8 cellular contexts compared by ENCODE assay signal in the genomic region with DNA sequence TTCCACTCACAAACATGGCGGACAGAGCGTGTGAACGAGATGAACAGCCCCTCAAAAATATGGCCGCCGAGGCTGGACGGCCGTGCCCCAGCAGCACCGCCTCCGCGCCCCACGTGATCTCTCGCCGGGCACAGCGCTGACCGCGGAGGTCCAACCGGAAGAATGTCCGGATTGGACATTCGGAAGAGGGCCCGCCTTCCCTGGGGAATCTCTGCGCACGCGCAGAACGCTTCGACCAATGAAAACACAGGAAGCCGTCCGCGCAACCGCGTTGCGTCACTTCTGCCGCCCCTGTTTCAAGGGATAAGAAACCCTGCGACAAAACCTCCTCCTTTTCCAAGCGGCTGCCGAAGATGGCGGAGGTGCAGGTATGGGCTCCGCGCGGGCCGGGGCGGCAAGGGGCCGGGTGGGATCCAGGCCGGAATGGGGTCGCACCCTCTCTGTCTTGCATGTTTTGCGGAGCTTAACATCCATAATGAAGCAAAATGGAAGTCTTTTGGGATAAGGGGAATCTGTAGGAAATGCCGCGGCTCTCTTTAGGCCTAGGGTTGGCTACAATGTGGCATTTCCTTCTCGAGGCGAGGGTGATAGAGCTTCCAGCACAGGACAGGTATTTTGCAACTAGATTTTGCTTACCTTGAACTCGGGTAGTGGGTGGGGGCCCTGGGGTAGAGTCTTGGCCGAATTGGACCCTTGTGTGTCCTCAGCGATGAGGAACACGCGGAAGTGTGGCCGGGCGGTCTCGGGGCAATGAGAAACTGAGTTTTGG. TPM values are rescaled to one million over a fixed set of nuclear protein-coding genes. Genes with fewer than 3 reads are reported as not detected.
DNase-seq lines count a peak whose midpoint lies in the region; ATAC-seq and TF ChIP-seq lines count a peak whose summit lies in the region.

A gene (plus strand): TSS at position 332 of the 769 bp plus-strand sequence. CDS start 22 bp downstream, at position 354.

- DNase-seq in AG08395 (ENCODE audit: low spot score) (peak; percentile 99), NCI-H345 (lab: John Stamatoyannopoulos, UW) (peak; percentile 97), activated B cell treated with CpG ODN at 0.5 μM for 24 hours (peak; percentile 100), caudate nucleus (lab: John Stamatoyannopoulos, UW) (peak; percentile 88 to 100 (median 99)), immature natural killer cell (peak; percentile 100), smooth muscle cell of the brain vasculature (ENCODE audit: low read depth, low spot score) (peak; percentile 100)

- H3K4me1 Mint-ChIP-seq in activated B cell treated with CpG ODN at 0.5 μM for 24 hours (peaks cover 37% of the 10 kb centered on the region), immature natural killer cell (peaks cover 41 to 44% of the 10 kb centered on the region in 2 donors)

- H3K36me3 Mint-ChIP-seq in activated B cell treated with CpG ODN at 0.5 μM for 24 hours (ENCODE audit: low read depth) (peaks cover 59% of the 10 kb centered on the region), immature natural killer cell (peaks cover 7 to 41% (median 13%) of the 10 kb centered on the region in 3 donors)

- no peaks in the 10 kb centered on the region for H3K9me3 Mint-ChIP-seq in activated B cell treated with CpG ODN at 0.5 μM for 24 hours
- H3K9me3 Mint-ChIP-seq in immature natural killer cell, result no peaks in the 10 kb centered on the region

- peak within 1 kb of the TSS; percentile 91 for H3K27ac Mint-ChIP-seq in activated B cell treated with CpG ODN at 0.5 μM for 24 hours
- H3K27ac Mint-ChIP-seq in immature natural killer cell, result peak within 1 kb of the TSS; percentile 92 to 97 (median 96)

- H3K4me3 Mint-ChIP-seq in activated B cell treated with CpG ODN at 0.5 μM for 24 hours (peak within 1 kb of the TSS; percentile 93), immature natural killer cell (peak within 1 kb of the TSS; percentile 92 to 98 (median 96))

- POLR2A ChIA-PET in activated B cell treated with CpG ODN at 0.5 μM for 24 hours (lab: Charles Lee), result interaction anchor here (0.6 to 2.9 kb wide), 19 partner anchors 9 to 494 kb away, joined by 3 to 28 read pairs (median 4); a partner anchor contains a TSS

- ATAC-seq in HG03196 (IDR thresholded peaks at IDR 0.05; ENCODE audit: unreplicated experiment) (peak; percentile 93), activated B cell treated with CpG ODN at 0.5 μM for 24 hours (ENCODE audit: low read depth) (peak; percentile 91)

- intact Hi-C loops in activated B cell treated with CpG ODN at 0.5 μM for 24 hours (cut with micrococcal nuclease), result loop anchor here (1.0 to 2.0 kb wide), 5 partner anchors 9 to 190 kb away; a partner anchor contains a TSS

- peak within 1 kb of the TSS; percentile 92 for H3K27ac ChIP-seq in caudate nucleus (ENCODE audit: low read depth, low read length)

- TF ChIP-seq CTCF in activated B cell treated with CpG ODN at 0.5 μM for 24 hours (IDR thresholded peaks at IDR 0.05), result no peak

- CTCF ChIA-PET in activated B cell treated with CpG ODN at 0.5 μM for 24 hours (lab: Charles Lee), result no interaction called here

- H3K27me3 Mint-ChIP-seq in activated B cell treated with CpG ODN at 0.5 μM for 24 hours, result peaks cover 2% of the 10 kb centered on the region
- peaks cover 17 to 33% (median 28%) of the 10 kb centered on the region in 3 donors for H3K27me3 Mint-ChIP-seq in immature natural killer cell (ENCODE audit: low read depth in 3 of 3)

- in situ Hi-C loops in GM18951 (cut with MboI; ENCODE audit: low sequenced_read_pairs, unreplicated experiment), result no loop called here

- TF ChIP-seq POLR2A in GM18951 (IDR thresholded peaks at IDR 0.05; ENCODE audit: extremely low read depth, insufficient read depth, insufficient read length), result peak; percentile 99

RNA-seq across cellular contexts. Expression of the gene that starts here (rescaled TPM):
- 6,642 and 7,342 TPM in 2 replicates for total RNA-seq in activated B cell treated with CpG ODN at 0.5 μM for 24 hours
- 1,000 to 10,000 TPM in 2 of 3 donors, 100 to 1,000 TPM in 1; 840 to 2,055 (median 1,247) TPM for polyA plus RNA-seq in immature natural killer cell

Comparison
In these comparisons a context has a peak if more than half of its experiments do, and no peak if none do; other contexts are left out.
1. Peak in every context shown above with its lines: DNase-seq, ATAC-seq and H3K27ac ChIP-seq.